In the genomic region with DNA sequence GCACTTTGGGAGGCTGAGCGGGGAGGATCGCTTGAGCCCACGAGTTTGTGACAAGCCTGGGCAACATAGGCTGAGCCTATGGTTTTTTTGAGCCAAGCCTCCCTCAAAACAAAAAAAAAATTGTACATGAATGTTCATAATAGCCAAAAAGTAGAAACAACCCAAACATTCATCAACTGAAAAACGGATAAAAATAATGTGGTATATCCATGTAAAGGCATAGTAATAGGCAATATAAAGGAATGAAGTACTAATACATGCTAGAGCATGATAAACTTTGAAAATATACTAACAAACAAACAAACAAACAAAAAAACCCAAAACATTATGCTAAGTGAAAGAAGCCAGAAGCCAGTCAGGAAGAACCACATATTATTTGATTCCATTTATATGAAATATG, we compare ENCODE assay signal across 25 cellular contexts. TPM values are rescaled to one million over a fixed set of nuclear protein-coding genes. Genes with fewer than 3 reads are reported as not detected.
DNase-seq lines count a peak whose midpoint lies in the region; ATAC-seq, FAIRE-seq and TF ChIP-seq lines count a peak whose summit lies in the region.
"Had no signal": no experiment of that assay in that cellular context is flagged by ENCODE, and none has a peak within 500 bp of the region (broad histone marks: within the 10 kb centered on the region; RNA-seq: fewer than 3 reads in every experiment).

No MANE protein-coding gene starts in this region.

- WGBS in K562 (ENCODE audit: insufficient coverage, low coverage, missing lambda C conversion rate): 7% methylated on average over 4 of the region's 4 CpGs

- no peak for TF ChIP-seq CTCF in K562 (IDR thresholded peaks at IDR 0.05 in 2 of 3, conservative IDR thresholded peaks at IDR 0.05 in 1 of 3; ENCODE audit: insufficient read depth in 2 of 3, low read depth in 1 of 3, low read length in 3 of 3)

- H3K27ac Mint-ChIP-seq in CD4-positive, CD25-positive, alpha-beta regulatory T cell: peak overlapping the region in 2 of 3 donors; percentile 8 to 70
- H3K27ac Mint-ChIP-seq: CD14-positive monocyte; CD4-positive, alpha-beta T cell; CD8-positive, alpha-beta memory T cell had no signal

- H3K4me3 ChIP-seq in CD4-positive, CD25-positive, alpha-beta regulatory T cell (ENCODE audit: low read depth, low read length): no peak overlapping the region
- no peak overlapping the region for H3K4me3 ChIP-seq in K562
- H3K4me3 ChIP-seq: BLaER1, GM12878 had no signal

- intact Hi-C loops in K562 (cut with micrococcal nuclease): no loop called here

- H3K4me2 ChIP-seq in K562 (ENCODE audit: insufficient read depth, low read length): no peak overlapping the region
- H3K4me2 ChIP-seq: BLaER1 had no signal

- H3K27me3 Mint-ChIP-seq in CD4-positive, CD25-positive, alpha-beta regulatory T cell: peaks cover 36% of the 10 kb centered on the region

- peaks cover 3% of the 10 kb centered on the region; the same call in 1 of the 2 replicates for H4K20me1 ChIP-seq in K562 (replicated peaks; ENCODE audit: control insufficient read depth, insufficient read depth, low read length)
- H4K20me1 ChIP-seq: BLaER1 had no signal

- H3K9me3 Mint-ChIP-seq in CD4-positive, CD25-positive, alpha-beta regulatory T cell: peaks cover 0 to under 1% (median 0%) of the 10 kb centered on the region in 7 donors
- H3K9me3 Mint-ChIP-seq: CD4-positive, alpha-beta T cell; CD8-positive, alpha-beta memory T cell had no signal

- FAIRE-seq in GM18507 (lab: Jason Lieb, UNC) (peak; percentile 18), K562 (lab: Jason Lieb, UNC) (peak; percentile 11)
- FAIRE-seq: A204.1, GM12878, GM12892 had no signal

- H3K9me3 ChIP-seq in CD4-positive, CD25-positive, alpha-beta regulatory T cell (ENCODE audit: control insufficient read depth in 2 of 2, low read length in 2 of 2): no peaks in the 10 kb centered on the region
- H3K9me3 ChIP-seq in K562 (replicated peaks; ENCODE audit: control insufficient read depth, insufficient read depth, low read depth, low read length): no peaks in the 10 kb centered on the region
- H3K9me3 ChIP-seq: BE2C, BLaER1 had no signal

- H3K4me1 Mint-ChIP-seq in CD4-positive, CD25-positive, alpha-beta regulatory T cell: no peaks in the 10 kb centered on the region
- H3K4me1 Mint-ChIP-seq: CD8-positive, alpha-beta memory T cell had no signal

- no peak for TF ChIP-seq POLR2A in K562 (conservative IDR thresholded peaks at IDR 0.05)

- no peak overlapping the region for H3K9ac ChIP-seq in K562 (ENCODE audit: insufficient read depth in 1 of 2, low read depth in 2 of 2, low read length in 2 of 2)
- H3K9ac ChIP-seq: BLaER1 had no signal

- no peak overlapping the region for H3K4me3 Mint-ChIP-seq in CD4-positive, CD25-positive, alpha-beta regulatory T cell
- H3K4me3 Mint-ChIP-seq: CD14-positive monocyte; CD4-positive, alpha-beta T cell; CD8-positive, alpha-beta memory T cell had no signal

- H3K9me1 ChIP-seq in K562 (ENCODE audit: control insufficient read depth, insufficient read depth, low read length): no peaks in the 10 kb centered on the region

- in situ Hi-C loops in K562 (cut with MboI): no loop called here

- no TSS peak for BruUV-seq in K562 (replicated peaks; lab: Mats Ljungman, UMichigan)

- peaks cover 12% of the 10 kb centered on the region for H3K27me3 ChIP-seq in CD4-positive, CD25-positive, alpha-beta regulatory T cell (ENCODE audit: control insufficient read depth, insufficient read depth, low read length)
- H3K27me3 ChIP-seq in K562 (ENCODE audit: control insufficient read depth in 2 of 2, insufficient read depth in 2 of 2, low read length in 2 of 2): peaks cover 17 to 23% of the 10 kb centered on the region in 2 experiments
- H3K27me3 ChIP-seq: BE2C, BLaER1 had no signal

- H3K79me2 ChIP-seq in K562 (ENCODE audit: control insufficient read depth, insufficient read depth, low read length): no peaks in the 10 kb centered on the region

- no peaks in the 10 kb centered on the region for H3K36me3 ChIP-seq in CD4-positive, CD25-positive, alpha-beta regulatory T cell (ENCODE audit: control insufficient read depth, insufficient read depth, low read length)
- H3K36me3 ChIP-seq in K562 (ENCODE audit: control insufficient read depth, insufficient read depth, low read length): no peaks in the 10 kb centered on the region
- H3K36me3 ChIP-seq: BE2C, BLaER1 had no signal

- no peak for DNase-seq in CD4-positive, CD25-positive, alpha-beta regulatory T cell
- DNase-seq in GM18507 (ENCODE audit: extremely low spot score, insufficient read length, low read depth) (no peak), K562 (ENCODE audit: extremely low read depth in 1 of 4, low spot score in 3 of 4) (no peak)
- no peak for DNase-seq in activated CD4-positive, alpha-beta T cell treated with anti-CD3 and anti-CD28 coated beads, Interleukin-2, amount 50 U/mL, for 4 hours
- DNase-seq: 8988T; ACHN; BE2C; C1 segment of cervical spinal cord; CD4-positive, alpha-beta T cell; CD8-positive, alpha-beta memory T cell; COR-L47; DMS 273 treated with DMSO at 0.1 percent for 48 hours; DMS153; DMS53; DMS79; DND-41; EL; GDM1 had no signal

- TF ChIP-seq EP300 in K562 (IDR thresholded peaks at IDR 0.05; ENCODE audit: low read length): no peak

- POLR2A ChIA-PET in K562 (lab: Yijun Ruan, JAX): no interaction called here

- H3K4me1 ChIP-seq in CD4-positive, CD25-positive, alpha-beta regulatory T cell (ENCODE audit: control insufficient read depth, insufficient read depth, low read length, poor library complexity, severe bottlenecking): no peaks in the 10 kb centered on the region
- H3K4me1 ChIP-seq in K562 (replicated peaks in 1 of 2; ENCODE audit: control insufficient read depth in 2 of 2, insufficient read depth in 2 of 2, low read length in 2 of 2): no peaks in the 10 kb centered on the region
- H3K4me1 ChIP-seq: BE2C, BLaER1 had no signal

- ATAC-seq in CD4-positive, CD25-positive, alpha-beta regulatory T cell (ENCODE audit: low read depth in 2 of 2): no peak
- ATAC-seq in K562 (no peak), GM18870 (IDR thresholded peaks at IDR 0.05; ENCODE audit: unreplicated experiment) (no peak), GM21360 (IDR thresholded peaks at IDR 0.05; ENCODE audit: unreplicated experiment) (no peak)
- ATAC-seq: GM12878 had no signal

- no peaks in the 10 kb centered on the region for H3K36me3 Mint-ChIP-seq in CD4-positive, CD25-positive, alpha-beta regulatory T cell
- H3K36me3 Mint-ChIP-seq: CD14-positive monocyte; CD8-positive, alpha-beta memory T cell had no signal

- CTCF ChIA-PET in K562 (lab: Yijun Ruan, JAX; ENCODE audit: low intra/inter-chr PET ratio): no interaction called here

- no peak overlapping the region for H2AFZ ChIP-seq in K562 (ENCODE audit: low read depth, low read length)

- TF ChIP-seq RAD21 in K562 (CRISPR knock-in tag; conservative IDR thresholded peaks at IDR 0.05 in 1 of 2, IDR thresholded peaks at IDR 0.05 in 1 of 2): no peak

- no peak overlapping the region for H3K27ac ChIP-seq in CD4-positive, CD25-positive, alpha-beta regulatory T cell (ENCODE audit: insufficient read depth, low read length, poor library complexity, severe bottlenecking)
- no peak overlapping the region for H3K27ac ChIP-seq in K562 (ENCODE audit: extremely low read depth, low read depth, low read length)
- H3K27ac ChIP-seq: BLaER1 had no signal

RNA-seq across cellular contexts. Expression of gene KIAA0319, which starts 35.3 kb away (rescaled TPM):
- total RNA-seq in CD4-positive, CD25-positive, alpha-beta regulatory T cell: not detected
- polyA plus RNA-seq in CD4-positive, CD25-positive, alpha-beta regulatory T cell: under 1 TPM in 1 of 4 donors, not detected in 3; 0.02 TPM
- not detected in 2 replicates for total RNA-seq in K562 (2011; cell fraction: chromatin; rRNA removed; ENCODE audit: low replicate concordance)
- not detected in 2 replicates for total RNA-seq in K562 (2011; cell fraction: nucleolus; rRNA removed)
- total RNA-seq in K562 (2011; cell fraction: nucleoplasm; rRNA removed): not detected in 2 replicates
- not detected in 2 replicates for total RNA-seq in K562 (2014; rRNA removed)
- not detected in 2 replicates for total RNA-seq in K562 (2014; rRNA removed; fragmentation: Illumina TruSeq; extraction: Trizol)
- not detected in 2 replicates for total RNA-seq in K562 (2015; rRNA removed; fragmentation: Illumina TruSeq; extraction: Trizol)
- total RNA-seq in K562 (2021): not detected in 2 replicates
- not detected in 2 replicates for polyA plus RNA-seq in K562 (2011; rRNA removed)
- not detected in 2 replicates for polyA plus RNA-seq in K562 (2011; cell fraction: cytosol; rRNA removed)
- not detected in 2 replicates for polyA plus RNA-seq in K562 (2011; cell fraction: nucleus; rRNA removed)
- polyA plus RNA-seq in K562 (2012): 0.01 TPM in 2 replicates
- polyA plus RNA-seq in K562 (2014; fragmentation: Illumina TruSeq; extraction: Trizol): 0.01 TPM in 1 of 2 replicates, not detected in the other
- polyA plus RNA-seq in K562 (2014; fragmentation: Nextera tagmentation; extraction: Ambion mirVana): not detected
- 0.03 TPM in 1 of 2 replicates, not detected in the other for polyA plus RNA-seq in K562 (2014; rRNA removed)
- not detected in 2 replicates for polyA minus RNA-seq in K562 (2011; rRNA and poly(A)+ RNA removed)
- not detected in 2 replicates for polyA minus RNA-seq in K562 (2011; cell fraction: cytosol; rRNA and poly(A)+ RNA removed)
- polyA minus RNA-seq in K562 (2011; cell fraction: nucleus; rRNA and poly(A)+ RNA removed): not detected in 2 replicates
- total RNA-seq: CD4-positive, alpha-beta T cell had no signal
- polyA plus RNA-seq: CD14-positive monocyte; CD8-positive, alpha-beta memory T cell had no signal

RNA-seq across cellular contexts. Expression of gene TDP2, which starts 56.0 kb away (rescaled TPM):
- 43.2 TPM for total RNA-seq in CD4-positive, CD25-positive, alpha-beta regulatory T cell
- 10 to 100 TPM; 55.2 to 68.6 (median 57.1) TPM for polyA plus RNA-seq in CD4-positive, CD25-positive, alpha-beta regulatory T cell
- 36.5 and 52.5 TPM in 2 replicates for total RNA-seq in K562 (2011; cell fraction: chromatin; rRNA removed; ENCODE audit: low replicate concordance)
- total RNA-seq in K562 (2011; cell fraction: nucleolus; rRNA removed): 30.2 and 34.3 TPM in 2 replicates
- 41.6 and 42.5 TPM in 2 replicates for total RNA-seq in K562 (2011; cell fraction: nucleoplasm; rRNA removed)
- total RNA-seq in K562 (2014; rRNA removed) (29.0 and 46.5 TPM in 2 replicates), K562 (2014; rRNA removed; fragmentation: Illumina TruSeq; extraction: Trizol) (31.8 and 32.9 TPM in 2 replicates), K562 (2015; rRNA removed; fragmentation: Illumina TruSeq; extraction: Trizol) (27.3 and 28.6 TPM in 2 replicates), K562 (2021) (37.9 and 38.2 TPM in 2 replicates)
- polyA plus RNA-seq in K562 (2011; rRNA removed) (41.3 and 60.1 TPM in 2 replicates), K562 (2014; fragmentation: Illumina TruSeq; extraction: Trizol) (53.6 and 56.8 TPM in 2 replicates), K562 (2014; fragmentation: Nextera tagmentation; extraction: Ambion mirVana) (10 to 100 TPM; 27.7 to 28.7 TPM), K562 (2014; rRNA removed) (53.0 and 56.5 TPM in 2 replicates)
- 10.1 and 18.1 TPM in 2 replicates for polyA plus RNA-seq in K562 (2011; cell fraction: cytosol; rRNA removed)
- polyA plus RNA-seq in K562 (2011; cell fraction: nucleus; rRNA removed): 28.7 and 29.2 TPM in 2 replicates
- polyA plus RNA-seq in K562 (2012): 43.5 and 47.6 TPM in 2 replicates
- polyA minus RNA-seq in K562 (2011; rRNA and poly(A)+ RNA removed): 29.1 and 37.8 TPM in 2 replicates
- 12.4 and 13.6 TPM in 2 replicates for polyA minus RNA-seq in K562 (2011; cell fraction: cytosol; rRNA and poly(A)+ RNA removed)
- 31.9 and 71.3 TPM in 2 replicates for polyA minus RNA-seq in K562 (2011; cell fraction: nucleus; rRNA and poly(A)+ RNA removed)

RNA-seq across cellular contexts. Expression of gene ACOT13, which starts 56.2 kb away (rescaled TPM):
- total RNA-seq in CD4-positive, CD25-positive, alpha-beta regulatory T cell: 2.9 TPM
- polyA plus RNA-seq in CD4-positive, CD25-positive, alpha-beta regulatory T cell: 10 to 100 TPM; 14.3 to 26.7 (median 17.2) TPM
- 4.4 and 16.0 TPM in 2 replicates for total RNA-seq in K562 (2011; cell fraction: chromatin; rRNA removed; ENCODE audit: low replicate concordance)
- total RNA-seq in K562 (2011; cell fraction: nucleolus; rRNA removed): 4.3 TPM in 2 replicates
- total RNA-seq in K562 (2011; cell fraction: nucleoplasm; rRNA removed): 6.1 and 11.8 TPM in 2 replicates
- total RNA-seq in K562 (2014; rRNA removed): 14.1 and 20.9 TPM in 2 replicates
- total RNA-seq in K562 (2014; rRNA removed; fragmentation: Illumina TruSeq; extraction: Trizol): 65.7 and 75.7 TPM in 2 replicates
- 46.3 and 49.2 TPM in 2 replicates for total RNA-seq in K562 (2015; rRNA removed; fragmentation: Illumina TruSeq; extraction: Trizol)
- 57.9 and 58.1 TPM in 2 replicates for total RNA-seq in K562 (2021)
- polyA plus RNA-seq in K562 (2011; rRNA removed): 99.7 and 129 TPM in 2 replicates
- polyA plus RNA-seq in K562 (2011; cell fraction: cytosol; rRNA removed): 24.7 and 40.8 TPM in 2 replicates
- polyA plus RNA-seq in K562 (2011; cell fraction: nucleus; rRNA removed): 11.4 and 19.8 TPM in 2 replicates
- 54.7 and 56.0 TPM in 2 replicates for polyA plus RNA-seq in K562 (2012)
- polyA plus RNA-seq in K562 (2014; fragmentation: Illumina TruSeq; extraction: Trizol): 72.2 and 82.8 TPM in 2 replicates
- 100 to 1,000 TPM; 106 to 127 TPM for polyA plus RNA-seq in K562 (2014; fragmentation: Nextera tagmentation; extraction: Ambion mirVana)
- 37.6 and 40.4 TPM in 2 replicates for polyA plus RNA-seq in K562 (2014; rRNA removed)
- 48.9 and 54.5 TPM in 2 replicates for polyA minus RNA-seq in K562 (2011; rRNA and poly(A)+ RNA removed)
- 13.7 and 18.1 TPM in 2 replicates for polyA minus RNA-seq in K562 (2011; cell fraction: cytosol; rRNA and poly(A)+ RNA removed)
- 3.6 and 6.2 TPM in 2 replicates for polyA minus RNA-seq in K562 (2011; cell fraction: nucleus; rRNA and poly(A)+ RNA removed)
